ENCODE assay signal across 1 cellular context in the genomic region with DNA sequence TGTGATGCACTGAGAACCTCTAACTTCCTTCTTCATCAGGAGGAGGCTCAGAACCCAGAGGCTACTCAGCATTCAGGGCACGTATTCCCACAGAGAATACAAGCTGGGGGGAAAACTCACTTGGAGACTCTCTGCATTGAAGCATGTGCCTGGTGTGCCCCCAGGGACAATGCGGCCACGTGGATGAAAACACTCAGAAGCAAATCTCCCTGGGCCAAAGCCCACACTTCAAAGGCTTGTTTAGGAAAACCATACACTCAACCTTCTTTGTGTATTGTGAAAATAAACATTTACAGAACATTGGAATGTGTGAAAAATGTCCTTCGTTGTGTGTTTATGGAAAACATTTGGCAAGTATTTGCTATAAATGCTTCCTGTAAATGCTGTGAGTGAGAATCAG.
TF ChIP-seq lines count a peak whose summit lies in the region.

No MANE protein-coding gene starts in this region.

TF ChIP-seq in H1, 55 proteins besides CTCF, POLR2A, EP300 and RAD21 (continued from another document):
- no peak for TF ChIP-seq FOSL1 (IDR thresholded peaks at IDR 0.05; ENCODE audit: insufficient read depth, low read depth, low read length)
- TF ChIP-seq GTF2F1 (IDR thresholded peaks at IDR 0.05; ENCODE audit: borderline replicate concordance, low read depth, low read length) = no peak
- TF ChIP-seq, protein P1, sequence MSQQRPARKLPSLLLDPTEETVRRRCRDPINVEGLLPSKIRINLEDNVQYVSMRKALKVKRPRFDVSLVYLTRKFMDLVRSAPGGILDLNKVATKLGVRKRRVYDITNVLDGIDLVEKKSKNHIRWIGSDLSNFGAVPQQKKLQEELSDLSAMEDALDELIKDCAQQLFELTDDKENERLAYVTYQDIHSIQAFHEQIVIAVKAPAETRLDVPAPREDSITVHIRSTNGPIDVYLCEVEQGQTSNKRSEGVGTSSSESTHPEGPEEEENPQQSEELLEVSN (IDR thresholded peaks at IDR 0.05) = no peak
- no peak for TF ChIP-seq TBP (IDR thresholded peaks at IDR 0.05; ENCODE audit: low read depth, low read length)
- no peak for TF ChIP-seq BRCA1 (IDR thresholded peaks at IDR 0.05; ENCODE audit: low read depth, low read length)
- no peak for TF ChIP-seq SAP30 (IDR thresholded peaks at IDR 0.05; ENCODE audit: insufficient read depth, insufficient replicate concordance, low read length)
- TF ChIP-seq KDM5A (IDR thresholded peaks at IDR 0.05; ENCODE audit: low read length) = no peak
- no peak for TF ChIP-seq EGR1 (IDR thresholded peaks at IDR 0.05; ENCODE audit: borderline replicate concordance, low read depth, low read length)
- no peak for TF ChIP-seq HDAC2 (IDR thresholded peaks at IDR 0.05; ENCODE audit: borderline replicate concordance in 1 of 2, low read depth in 2 of 2, low read length in 2 of 2)
- TF ChIP-seq KDM1A (IDR thresholded peaks at IDR 0.05; ENCODE audit: borderline replicate concordance, low read length) = no peak
- no peak for TF ChIP-seq SP4 (IDR thresholded peaks at IDR 0.05; ENCODE audit: low read length)
